ENCODE assay signal across 16 cellular contexts in the genomic region with DNA sequence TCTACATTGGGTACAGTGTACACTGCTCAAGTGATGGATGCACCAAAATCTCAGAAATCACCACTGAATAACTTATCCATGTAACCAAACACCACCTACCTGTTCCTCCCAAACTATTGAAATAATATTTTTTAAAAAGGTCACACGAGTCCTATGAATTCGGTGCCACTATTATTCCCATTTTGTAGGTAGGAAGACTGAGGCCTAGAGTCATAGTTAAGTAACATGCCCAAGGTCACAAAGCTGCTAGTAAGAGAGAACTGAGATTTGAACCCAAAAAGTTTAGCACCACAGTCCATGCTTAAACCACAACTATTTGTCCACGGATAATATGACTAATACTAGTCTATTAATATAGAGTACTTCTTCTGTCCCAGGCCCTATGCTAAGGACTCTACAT. TPM values are rescaled to one million over a fixed set of nuclear protein-coding genes. Genes with fewer than 3 reads are reported as not detected.
A peak's percentile ranks its signal among the peaks of the same experiment; 100 is the strongest.
DNase-seq lines count a peak whose midpoint lies in the region; ATAC-seq lines count a peak whose summit lies in the region.
"Had no signal": no experiment of that assay in that cellular context is flagged by ENCODE, and none has a peak within 500 bp of the region (broad histone marks: within the 10 kb centered on the region; RNA-seq: fewer than 3 reads in every experiment).

No MANE protein-coding gene starts in this region.

- peak overlapping the region; percentile 94 for H3K4me3 Mint-ChIP-seq in stimulated activated naive CD8-positive, alpha-beta T cell treated with anti-CD3 and anti-CD28 coated beads, Interleukin-15, Interleukin-2, amounts not matched to agents 100 ng/mL and 50 ng/mL, for 24 hours
- peak overlapping the region; percentile 87 to 93 (median 93) for H3K4me3 Mint-ChIP-seq in T-cell
- peak overlapping the region; percentile 87 to 95 for H3K4me3 Mint-ChIP-seq in effector memory CD8-positive, alpha-beta T cell

- no peaks in the 10 kb centered on the region for H3K9me3 Mint-ChIP-seq in stimulated activated naive CD8-positive, alpha-beta T cell treated with anti-CD3 and anti-CD28 coated beads, Interleukin-15, Interleukin-2, amounts not matched to agents 100 ng/mL and 50 ng/mL, for 24 hours
- no peaks in the 10 kb centered on the region for H3K9me3 Mint-ChIP-seq in T-cell
- no peaks in the 10 kb centered on the region for H3K9me3 Mint-ChIP-seq in effector memory CD8-positive, alpha-beta T cell

- peaks cover 69% of the 10 kb centered on the region for H3K4me1 Mint-ChIP-seq in stimulated activated naive CD8-positive, alpha-beta T cell treated with anti-CD3 and anti-CD28 coated beads, Interleukin-15, Interleukin-2, amounts not matched to agents 100 ng/mL and 50 ng/mL, for 24 hours (ENCODE audit: low read depth)
- H3K4me1 Mint-ChIP-seq in T-cell = peaks cover 62 to 74% (median 64%) of the 10 kb centered on the region in 3 donors
- H3K4me1 Mint-ChIP-seq in effector memory CD8-positive, alpha-beta T cell (ENCODE audit: low read depth in 2 of 2) = peaks cover 36 to 52% of the 10 kb centered on the region in 2 donors

- ATAC-seq in stimulated activated naive CD8-positive, alpha-beta T cell treated with anti-CD3 and anti-CD28 coated beads, Interleukin-15, Interleukin-2, amounts not matched to agents 100 U/mL and 50 U/mL, for 24 hours = no peak
- ATAC-seq in T-cell (replicated peaks in 1 of 4) (no peak), GM21515 (IDR thresholded peaks at IDR 0.05; ENCODE audit: unreplicated experiment) (no peak)
- ATAC-seq in effector memory CD8-positive, alpha-beta T cell (replicated peaks) = no peak
- ATAC-seq: SK-N-SH treated with all-trans-retinoic acid at 6 μM for 48 hours had no signal

- CTCF ChIA-PET in T-cell (lab: Charles Lee) = interaction anchor here in 1 of 2 donors (0.7 kb wide), 1 partner anchor 11 kb away, joined by 3 read pairs; no protein-coding TSS in a partner anchor

- no peaks in the 10 kb centered on the region for H3K27me3 Mint-ChIP-seq in stimulated activated naive CD8-positive, alpha-beta T cell treated with anti-CD3 and anti-CD28 coated beads, Interleukin-15, Interleukin-2, amounts not matched to agents 100 ng/mL and 50 ng/mL, for 24 hours
- H3K27me3 Mint-ChIP-seq in T-cell = peaks cover 0 to 7% of the 10 kb centered on the region in 2 donors
- no peaks in the 10 kb centered on the region for H3K27me3 Mint-ChIP-seq in effector memory CD8-positive, alpha-beta T cell

- H3K36me3 Mint-ChIP-seq in stimulated activated naive CD8-positive, alpha-beta T cell treated with anti-CD3 and anti-CD28 coated beads, Interleukin-15, Interleukin-2, amounts not matched to agents 100 ng/mL and 50 ng/mL, for 24 hours (ENCODE audit: low read depth) = no peaks in the 10 kb centered on the region
- peaks cover 15% of the 10 kb centered on the region for H3K36me3 Mint-ChIP-seq in T-cell
- peaks cover 13% of the 10 kb centered on the region for H3K36me3 Mint-ChIP-seq in effector memory CD8-positive, alpha-beta T cell (ENCODE audit: insufficient read depth)

- peak overlapping the region; percentile 71 for H3K27ac Mint-ChIP-seq in stimulated activated naive CD8-positive, alpha-beta T cell treated with anti-CD3 and anti-CD28 coated beads, Interleukin-15, Interleukin-2, amounts not matched to agents 100 ng/mL and 50 ng/mL, for 24 hours
- peak overlapping the region; percentile 59 to 90 for H3K27ac Mint-ChIP-seq in T-cell
- peak overlapping the region; percentile 88 to 96 for H3K27ac Mint-ChIP-seq in effector memory CD8-positive, alpha-beta T cell

- POLR2A ChIA-PET in T-cell (lab: Charles Lee) = interaction anchor here in 1 of 2 donors (0.6 kb wide), 1 partner anchor 22 kb away, joined by 3 read pairs; no protein-coding TSS in a partner anchor

- no peak for DNase-seq in stimulated activated naive CD8-positive, alpha-beta T cell treated with anti-CD3 and anti-CD28 coated beads, Interleukin-15, Interleukin-2, amounts not matched to agents 100 U/mL and 50 U/mL, for 24 hours
- DNase-seq in T-cell (no peak), NCI-H226 (no peak), ureter (ENCODE audit: low spot score) (no peak)
- no peak for DNase-seq in effector memory CD8-positive, alpha-beta T cell
- DNase-seq: caudate nucleus; DMS53; effector memory CD4-positive, alpha-beta T cell; kidney glomerular epithelial cell; NCI-H1092 treated with DMSO at 0.1 percent for 48 hours; NCI-H748 treated with DMSO at 0.1 percent for 48 hours; Peyer's patch; retina had no signal

RNA-seq across cellular contexts. Expression of a gene that starts 2.7 kb away (rescaled TPM):
- total RNA-seq in T-cell (10 to 100 TPM; 63.4 to 79.9 (median 72.9) TPM), ureter (13.3 TPM)
